1 cellular context compared by ENCODE assay signal in genomic region chr14:99718031-99718810, GRCh38.
TF ChIP-seq lines count a peak whose summit lies in the region.

No MANE protein-coding gene starts in this region.

TF ChIP-seq in GM12878, 131 proteins besides CTCF, POLR2A, EP300 and RAD21 (continued from another document):
- TF ChIP-seq ZBTB33 (IDR thresholded peaks at IDR 0.05) (no peak), PAX8 (IDR thresholded peaks at IDR 0.05) (no peak), E2F8 (IDR thresholded peaks at IDR 0.05; ENCODE audit: low read depth, partially characterized antibody) (no peak), SKIL (IDR thresholded peaks at IDR 0.05; ENCODE audit: low read depth, poor library complexity, severe bottlenecking) (no peak), ATF7 (IDR thresholded peaks at IDR 0.05; ENCODE audit: low read depth) (0 out of 2 replicates have a peak, but pooled peaks have one; percentile 28), RCOR1 (conservative IDR thresholded peaks at IDR 0.05; ENCODE audit: low read depth, low read length) (0 out of 2 replicates have a peak, but pooled peaks have one; percentile 12), ZNF274 (IDR thresholded peaks at IDR 0.05; ENCODE audit: insufficient read depth, insufficient read length) (no peak), PKNOX1 (IDR thresholded peaks at IDR 0.05) (peak; percentile 87), ZNF687 (IDR thresholded peaks at IDR 0.05) (no peak), NR2C2 (IDR thresholded peaks at IDR 0.05; ENCODE audit: borderline replicate concordance, control insufficient read depth, insufficient read length, low read depth) (no peak), NFIC (IDR thresholded peaks at IDR 0.05; ENCODE audit: low read depth, low read length) (no peak), MXI1 (IDR thresholded peaks at IDR 0.05; ENCODE audit: low read depth, low read length) (no peak), MTA2 (IDR thresholded peaks at IDR 0.05; ENCODE audit: low read depth) (peak; percentile 53; the same call in 1 of the 2 replicates), GABPA (IDR thresholded peaks at IDR 0.05; ENCODE audit: low read depth) (no peak), ZNF24 (IDR thresholded peaks at IDR 0.05) (no peak), SREBF1 (IDR thresholded peaks at IDR 0.05; ENCODE audit: low read length) (no peak), SUZ12 (IDR thresholded peaks at IDR 0.05; ENCODE audit: unreplicated experiment) (no peak), SPI1 (IDR thresholded peaks at IDR 0.05; ENCODE audit: borderline replicate concordance, insufficient read depth, low read depth, low read length) (peak; percentile 86), MEF2B (IDR thresholded peaks at IDR 0.05; ENCODE audit: partially characterized antibody, poor library complexity, severe bottlenecking) (peak; percentile 75), NFXL1 (IDR thresholded peaks at IDR 0.05; ENCODE audit: borderline replicate concordance) (no peak), JUNB (IDR thresholded peaks at IDR 0.05) (peak; percentile 73), BMI1 (IDR thresholded peaks at IDR 0.05; ENCODE audit: borderline replicate concordance) (no peak), RBBP5 (conservative IDR thresholded peaks at IDR 0.05) (no peak), USF2 (IDR thresholded peaks at IDR 0.05; ENCODE audit: borderline replicate concordance, low read depth, low read length) (no peak), POLR2AphosphoS5 (IDR thresholded peaks at IDR 0.05; ENCODE audit: low read length) (no peak), GATAD2B (conservative IDR thresholded peaks at IDR 0.05; ENCODE audit: low read depth) (no peak), IKZF2 (IDR thresholded peaks at IDR 0.05) (peak in 1 of 2 experiments; percentile 51; a peak in 2 of 4 replicates), NR2F1 (conservative IDR thresholded peaks at IDR 0.05) (peak; percentile 89), HDAC6 (IDR thresholded peaks at IDR 0.05; ENCODE audit: unreplicated experiment) (no peak), KAT2A (conservative IDR thresholded peaks at IDR 0.05; ENCODE audit: control insufficient read depth, low read depth, low read length) (no peak), DPF2 (IDR thresholded peaks at IDR 0.05) (peak; percentile 73; the same call in 1 of the 2 replicates), PBX3 (IDR thresholded peaks at IDR 0.05; ENCODE audit: insufficient replicate concordance, low read depth, low read length) (peak; percentile 43)
TF ChIP-seq in GM12878: peak in this region for 15.
